ENCODE assay signal across 27 cellular contexts in the genomic region with DNA sequence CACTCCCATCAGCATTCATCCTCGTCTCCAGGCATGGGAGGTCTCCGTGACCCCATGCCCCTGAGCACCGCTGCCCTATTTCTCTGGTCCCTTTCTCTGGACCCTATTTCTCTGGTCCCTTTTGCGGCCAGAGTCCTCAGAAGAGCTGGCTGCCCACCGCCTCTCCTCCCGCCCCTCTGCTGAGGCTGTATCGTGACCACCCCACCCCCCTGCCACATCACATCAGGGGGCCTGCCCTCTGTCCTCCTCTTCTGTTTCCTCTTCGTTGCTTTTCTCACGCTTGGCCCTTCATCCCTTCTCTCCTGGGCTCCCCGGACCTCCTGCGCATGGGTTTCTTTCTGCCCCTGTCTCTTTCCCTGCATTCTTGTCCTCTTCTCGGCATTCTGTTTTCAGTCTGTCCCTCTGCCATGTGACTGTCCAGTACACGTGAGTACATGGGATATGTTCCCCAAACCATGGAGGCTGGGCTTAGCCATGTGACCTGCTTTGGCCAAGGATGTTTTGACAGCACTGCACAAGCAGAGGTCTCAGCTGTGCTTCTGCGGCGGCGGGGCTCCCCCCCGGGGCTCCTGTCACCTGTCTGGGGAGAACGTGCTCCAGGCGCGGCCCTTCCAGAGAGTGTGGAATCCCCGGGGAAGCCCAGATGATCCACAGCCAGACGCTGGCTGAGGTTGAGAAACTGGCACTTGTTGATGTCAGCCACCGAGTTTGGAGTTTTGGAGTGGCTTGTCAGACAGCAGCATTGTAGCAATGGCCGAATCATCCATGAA. TPM values are rescaled to one million over a fixed set of nuclear protein-coding genes. Genes with fewer than 3 reads are reported as not detected.
DNase-seq lines count a peak whose midpoint lies in the region; ATAC-seq, FAIRE-seq and TF ChIP-seq lines count a peak whose summit lies in the region.
"Had no signal": no experiment of that assay in that cellular context is flagged by ENCODE, and none has a peak within 500 bp of the region (broad histone marks: within the 10 kb centered on the region; RNA-seq: fewer than 3 reads in every experiment).

No MANE protein-coding gene starts in this region.

- H3K4me3 Mint-ChIP-seq in chondrocyte (ENCODE audit: unreplicated experiment) = peak overlapping the region; percentile 27
- no peak overlapping the region for H3K4me3 Mint-ChIP-seq in stimulated activated naive CD8-positive, alpha-beta T cell treated with anti-CD3 and anti-CD28 coated beads, Interleukin-15, amount 100 ng/mL, for 72 hours
- H3K4me3 Mint-ChIP-seq: activated B cell treated with CpG ODN at 0.5 μM for 24 hours; activated naive CD8-positive, alpha-beta T cell treated with anti-CD3 and anti-CD28 coated beads, Interleukin-2, amount 50 U/mL, for 24 hours; CD4-positive, CD25-positive, alpha-beta regulatory T cell; endodermal cell; T-cell had no signal

- H3K27ac ChIP-seq in neuronal stem cell (replicated peaks; ENCODE audit: low read length) = peak overlapping the region; percentile 32
- H3K27ac ChIP-seq: foreskin keratinocyte, heart left ventricle, neutrophil, stomach, tibial artery had no signal

- no peak overlapping the region for H3K27ac Mint-ChIP-seq in chondrocyte (ENCODE audit: unreplicated experiment)
- H3K27ac Mint-ChIP-seq in stimulated activated naive CD8-positive, alpha-beta T cell treated with anti-CD3 and anti-CD28 coated beads, Interleukin-15, amount 100 ng/mL, for 72 hours = no peak overlapping the region
- H3K27ac Mint-ChIP-seq: activated B cell treated with CpG ODN at 0.5 μM for 24 hours; activated naive CD8-positive, alpha-beta T cell treated with anti-CD3 and anti-CD28 coated beads, Interleukin-2, amount 50 U/mL, for 24 hours; CD4-positive, CD25-positive, alpha-beta regulatory T cell; endodermal cell; T-cell had no signal

- H3K9me3 ChIP-seq in neuronal stem cell (replicated peaks in 1 of 2; ENCODE audit: control insufficient read depth in 2 of 2, insufficient read depth in 1 of 2, low read depth in 1 of 2, low read length in 2 of 2) = peaks cover 0 to 1% of the 10 kb centered on the region in 2 donors
- H3K9me3 ChIP-seq: heart left ventricle, neutrophil, stomach, tibial artery had no signal

- no peak overlapping the region for H3K14ac ChIP-seq in neuronal stem cell (ENCODE audit: low read length)

- H2AFZ ChIP-seq in neuronal stem cell (ENCODE audit: low read length) = peak overlapping the region; percentile 64

- H3K4ac ChIP-seq in neuronal stem cell (ENCODE audit: low read length) = no peak overlapping the region

- no peak overlapping the region for H3K4me3 ChIP-seq in neuronal stem cell (ENCODE audit: low read length in 2 of 2)
- H3K4me3 ChIP-seq: heart left ventricle, stomach, tibial artery had no signal

- no peaks in the 10 kb centered on the region for H3K36me3 Mint-ChIP-seq in chondrocyte (ENCODE audit: low read depth)
- H3K36me3 Mint-ChIP-seq: CD4-positive, CD25-positive, alpha-beta regulatory T cell; T-cell had no signal

- peaks cover 5% of the 10 kb centered on the region for H3K4me1 Mint-ChIP-seq in chondrocyte (ENCODE audit: low read depth)
- H3K4me1 Mint-ChIP-seq in stimulated activated naive CD8-positive, alpha-beta T cell treated with anti-CD3 and anti-CD28 coated beads, Interleukin-15, amount 100 ng/mL, for 72 hours = no peaks in the 10 kb centered on the region
- H3K4me1 Mint-ChIP-seq: activated naive CD8-positive, alpha-beta T cell treated with anti-CD3 and anti-CD28 coated beads, Interleukin-2, amount 50 U/mL, for 24 hours; CD4-positive, CD25-positive, alpha-beta regulatory T cell; T-cell had no signal

- no CpG with 5 or more reads among the region's 24 CpGs for WGBS in neuronal stem cell (ENCODE audit: extremely low coverage in 2 of 2, insufficient read length in 2 of 2, insufficient replicate concordance in 1 of 2), 2 donors

- no peak for ATAC-seq in stimulated activated naive CD8-positive, alpha-beta T cell treated with anti-CD3 and anti-CD28 coated beads, Interleukin-15, amount 100 ng/mL, for 72 hours
- ATAC-seq: activated naive CD8-positive, alpha-beta T cell treated with anti-CD3 and anti-CD28 coated beads, Interleukin-2, amount 50 U/mL, for 24 hours; esophagus mucosa; foreskin keratinocyte; heart left ventricle; T-cell had no signal

- H3K79me1 ChIP-seq in neuronal stem cell (ENCODE audit: low read depth, low read length) = no peaks in the 10 kb centered on the region

- H3K4me1 ChIP-seq in neuronal stem cell (ENCODE audit: control insufficient read depth in 2 of 2, insufficient read depth in 1 of 2, low read depth in 1 of 2, low read length in 2 of 2) = peaks cover 0 to 23% of the 10 kb centered on the region in 2 donors
- H3K4me1 ChIP-seq: foreskin keratinocyte, heart left ventricle, stomach, tibial artery had no signal

- no peak overlapping the region for H3K23ac ChIP-seq in neuronal stem cell (ENCODE audit: low read depth, low read length, poor library complexity)

- peak overlapping the region; percentile 5 for H2BK15ac ChIP-seq in neuronal stem cell (ENCODE audit: low read length)

- no peak for FAIRE-seq in GM19239 (lab: Jason Lieb, UNC)
- FAIRE-seq: GM18507 had no signal

- no peak for TF ChIP-seq CTCF in chondrocyte (IDR thresholded peaks at IDR 0.05)

- peak overlapping the region; percentile 4 for H2BK5ac ChIP-seq in neuronal stem cell (ENCODE audit: low read length)

- H3K27me3 Mint-ChIP-seq in chondrocyte (ENCODE audit: low read depth) = peaks cover 18% of the 10 kb centered on the region
- peaks cover 26% of the 10 kb centered on the region for H3K27me3 Mint-ChIP-seq in stimulated activated naive CD8-positive, alpha-beta T cell treated with anti-CD3 and anti-CD28 coated beads, Interleukin-15, amount 100 ng/mL, for 72 hours
- H3K27me3 Mint-ChIP-seq: CD4-positive, CD25-positive, alpha-beta regulatory T cell had no signal

- no peak overlapping the region for H3K9ac ChIP-seq in neuronal stem cell (ENCODE audit: low read depth, low read length, poor library complexity)

- no peak overlapping the region for H2BK120ac ChIP-seq in neuronal stem cell (ENCODE audit: low read depth, low read length)

- H3K18ac ChIP-seq in neuronal stem cell (ENCODE audit: low read length) = peak overlapping the region; percentile 45

- H4K91ac ChIP-seq in neuronal stem cell (ENCODE audit: low read depth, low read length, poor library complexity) = no peak overlapping the region

- DNase-seq in DMS79 treated with DMSO at 0.1 percent for 48 hours (lab: John Stamatoyannopoulos, UW) (peak; percentile 54), DMS79 (lab: John Stamatoyannopoulos, UW) (no peak), NCI-H128 (lab: John Stamatoyannopoulos, UW; ENCODE audit: unreplicated experiment) (peak; percentile 15), chondrocyte (ENCODE audit: low spot score) (no peak), neuronal stem cell (ENCODE audit: low spot score) (peak; percentile 45), GM19239 (ENCODE audit: insufficient read length, low spot score) (no peak)
- no peak for DNase-seq in activated CD8-positive, alpha-beta memory T cell treated with anti-CD3 and anti-CD28 coated beads, Interleukin-2, amount 50 U/mL, for 4 hours
- no peak for DNase-seq in stimulated activated naive CD8-positive, alpha-beta T cell treated with anti-CD3 and anti-CD28 coated beads, Interleukin-15, amount 100 ng/mL, for 72 hours
- DNase-seq: 8988T; activated B cell treated with CpG ODN at 0.5 μM for 24 hours; activated CD4-positive, alpha-beta T cell treated with anti-CD3 and anti-CD28 coated beads, Interleukin-2, amount 50 U/mL, for 1 hour; activated naive CD8-positive, alpha-beta T cell treated with anti-CD3 and anti-CD28 coated beads, Interleukin-2, amount 50 U/mL, for 24 hours; activated T-cell treated with anti-CD3 and anti-CD28 coated beads, Interleukin-2, amount 50 U/mL, for 48 hours; CD4-positive, CD25-positive, alpha-beta regulatory T cell; endodermal cell; foreskin keratinocyte; GDM1; heart left ventricle; mammary epithelial cell; NCI-H1092; NCI-H2081; stomach; T-cell; tibial artery had no signal

- no peak overlapping the region for H2AK5ac ChIP-seq in neuronal stem cell (ENCODE audit: low read depth, low read length)

- no peaks in the 10 kb centered on the region for H3K36me3 ChIP-seq in neuronal stem cell (replicated peaks in 1 of 2; ENCODE audit: control insufficient read depth in 2 of 2, insufficient read depth in 2 of 2, low read length in 2 of 2)
- H3K36me3 ChIP-seq: heart left ventricle, neutrophil, stomach, tibial artery had no signal

- H3K9me3 Mint-ChIP-seq in chondrocyte (ENCODE audit: low read depth) = no peaks in the 10 kb centered on the region
- H3K9me3 Mint-ChIP-seq in stimulated activated naive CD8-positive, alpha-beta T cell treated with anti-CD3 and anti-CD28 coated beads, Interleukin-15, amount 100 ng/mL, for 72 hours = peaks cover 0 to 8% of the 10 kb centered on the region in 2 donors
- H3K9me3 Mint-ChIP-seq: activated B cell treated with CpG ODN at 0.5 μM for 24 hours; activated naive CD8-positive, alpha-beta T cell treated with anti-CD3 and anti-CD28 coated beads, Interleukin-2, amount 50 U/mL, for 24 hours; CD4-positive, CD25-positive, alpha-beta regulatory T cell; endodermal cell; T-cell had no signal

- H3K27me3 ChIP-seq in neuronal stem cell (ENCODE audit: control insufficient read depth in 3 of 3, insufficient read depth in 3 of 3, low read depth in 1 of 3, low read length in 3 of 3) = peaks cover 0 to 16% (median 0%) of the 10 kb centered on the region in 3 experiments
- H3K27me3 ChIP-seq: foreskin keratinocyte had no signal

- no peak overlapping the region for H4K8ac ChIP-seq in neuronal stem cell (ENCODE audit: low read depth, low read length)

- H3K4me2 ChIP-seq in neuronal stem cell (ENCODE audit: insufficient read depth, low read length, poor library complexity, severe bottlenecking) = peak overlapping the region; percentile 32

- no peak overlapping the region for H2BK12ac ChIP-seq in neuronal stem cell (ENCODE audit: low read length)

RNA-seq across cellular contexts. Expression of gene C1orf174, which starts 54.5 kb away (rescaled TPM):
- total RNA-seq in chondrocyte = 25.0 to 25.7 TPM (median 25.3 TPM) in 3 replicates
- 30.3 TPM for polyA plus RNA-seq in neuronal stem cell (2013, experiment 1 of 2)
- polyA plus RNA-seq in neuronal stem cell (2013, experiment 2 of 2) = 30.5 TPM

Comparison
In these comparisons a context has a peak if more than half of its experiments do, and no peak if none do; other contexts are left out.
1. DNase-seq: peak in DMS79 treated with DMSO at 0.1 percent for 48 hours (single experiment), NCI-H128 (single experiment) and neuronal stem cell (single experiment); none in DMS79 (single experiment), chondrocyte (single experiment), GM19239 (single experiment), activated CD8-positive, alpha-beta memory T cell treated with anti-CD3 and anti-CD28 coated beads, Interleukin-2, amount 50 U/mL, for 4 hours (single experiment) and stimulated activated naive CD8-positive, alpha-beta T cell treated with anti-CD3 and anti-CD28 coated beads, Interleukin-15, amount 100 ng/mL, for 72 hours (0 of 2).